ENCODE assay signal across 8 cellular contexts in the genomic region with DNA sequence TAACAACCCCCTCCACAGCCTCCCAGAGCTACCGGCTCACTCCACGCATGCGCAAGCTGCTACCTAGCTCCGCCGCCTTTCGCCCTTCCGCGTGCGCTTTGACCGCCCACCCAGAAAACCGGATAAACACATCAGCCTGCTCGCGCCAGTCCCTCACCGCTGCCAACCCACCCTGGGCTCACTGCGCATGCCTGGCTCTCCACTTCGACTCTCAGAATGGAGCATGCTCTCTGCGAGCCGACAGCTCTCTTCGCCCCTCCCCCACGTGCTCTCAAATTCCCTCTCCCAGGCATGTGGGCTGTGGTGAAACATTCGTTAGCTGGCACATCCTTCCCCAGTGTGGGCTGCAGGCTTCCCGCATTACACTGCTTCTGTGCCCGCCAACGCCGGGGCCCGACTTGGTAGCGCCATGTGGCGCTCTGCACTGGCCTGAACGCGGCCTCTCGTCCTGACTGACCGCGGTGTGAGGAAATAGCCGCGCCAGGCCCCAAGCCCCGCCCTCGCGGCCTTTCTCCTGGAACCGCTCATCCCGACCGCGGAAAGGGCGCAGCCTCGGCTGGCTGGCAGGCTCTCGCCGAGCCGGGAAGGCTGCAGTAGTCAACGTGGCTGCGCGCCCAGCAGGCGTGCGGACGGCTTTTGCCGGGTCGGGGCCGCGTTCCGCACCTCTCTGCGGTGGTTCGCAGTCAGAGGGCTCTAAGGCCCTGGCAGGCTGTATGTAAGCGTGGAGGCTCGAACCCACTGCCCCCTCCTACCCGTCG. TPM values are rescaled to one million over a fixed set of nuclear protein-coding genes. Genes with fewer than 3 reads are reported as not detected.
DNase-seq lines count a peak whose midpoint lies in the region; ATAC-seq and TF ChIP-seq lines count a peak whose summit lies in the region.

No MANE protein-coding gene starts in this region.

- no peak for TF ChIP-seq EP300 in esophagus muscularis mucosa (IDR thresholded peaks at IDR 0.05)

- peaks cover 14 to 27% of the 10 kb centered on the region in 2 donors for H3K36me3 Mint-ChIP-seq in activated T-cell treated with anti-CD3 and anti-CD28 coated beads, Interleukin-2, amount 50 U/mL, for 72 hours (ENCODE audit: insufficient read depth in 2 of 2)

- TF ChIP-seq CTCF in KMS-11 (conservative IDR thresholded peaks at IDR 0.05; ENCODE audit: low read depth, low read length): no peak
- no peak for TF ChIP-seq CTCF in Panc1 (IDR thresholded peaks at IDR 0.05)
- TF ChIP-seq CTCF in esophagus muscularis mucosa (IDR thresholded peaks at IDR 0.05): no peak

- ATAC-seq in GM21786 (IDR thresholded peaks at IDR 0.05; ENCODE audit: unreplicated experiment) (peak; percentile 67), Panc1 (peak; percentile 89)
- ATAC-seq in activated T-cell treated with anti-CD3 and anti-CD28 coated beads, Interleukin-2, amount 50 U/mL, for 72 hours (replicated peaks in 1 of 2): peak; percentile 73 to 74

- peak; percentile 67 for TF ChIP-seq POLR2A in esophagus muscularis mucosa (IDR thresholded peaks at IDR 0.05; ENCODE audit: low read depth)

- peaks cover 30% of the 10 kb centered on the region for H3K4me1 Mint-ChIP-seq in activated T-cell treated with anti-CD3 and anti-CD28 coated beads, Interleukin-2, amount 50 U/mL, for 72 hours (ENCODE audit: low read depth)

- H3K9ac ChIP-seq in KMS-11: peak overlapping the region; percentile 99

- peak overlapping the region; percentile 76 for H3K4me3 ChIP-seq in KMS-11 (IDR thresholded peaks at IDR 0.05; ENCODE audit: insufficient read depth, low read depth, low read length)
- H3K4me3 ChIP-seq in Panc1 (ENCODE audit: low read depth in 2 of 2, low read length in 2 of 2): peak overlapping the region; percentile 97
- peak overlapping the region; percentile 89 to 95 (median 92) for H3K4me3 ChIP-seq in esophagus muscularis mucosa
- peak overlapping the region; percentile 71 to 95 for H3K4me3 ChIP-seq in muscle layer of duodenum (ENCODE audit: low read depth in 1 of 2, low read length in 2 of 2)

- POLR2A ChIA-PET in Panc1 (lab: Charles Lee): interaction anchor here (0.6 to 0.9 kb wide), 8 partner anchors 12 to 556 kb away, joined by 3 to 15 read pairs (median 6); a partner anchor contains a TSS

- H2AFZ ChIP-seq in KMS-11 (ENCODE audit: low read depth): peak overlapping the region; percentile 91

- 0% methylated on average over 18 of the region's 64 CpGs for WGBS in esophagus muscularis mucosa

- peak; percentile 99 for DNase-seq in DMS79 treated with DMSO at 0.1 percent for 48 hours (lab: John Stamatoyannopoulos, UW)
- peak; percentile 99 for DNase-seq in Panc1 (ENCODE audit: low read depth, low spot score)
- peak; percentile 98 to 99 for DNase-seq in activated T-cell treated with anti-CD3 and anti-CD28 coated beads, Interleukin-2, amount 50 U/mL, for 72 hours
- peak; percentile 99 for DNase-seq in esophagus muscularis mucosa (ENCODE audit: extremely low spot score)
- DNase-seq in stimulated activated CD8-positive, alpha-beta memory T cell treated with anti-CD3 and anti-CD28 coated beads, Interleukin-7, amount 100 ng/mL, for 24 hours (ENCODE audit: low read depth): peak; percentile 100

- H3K79me2 ChIP-seq in KMS-11 (ENCODE audit: insufficient read depth, low read depth): peaks cover 40% of the 10 kb centered on the region

- H3K27ac ChIP-seq in KMS-11 (peak overlapping the region; percentile 100), Panc1 (ENCODE audit: low read length) (peak overlapping the region; percentile 100), esophagus muscularis mucosa (replicated peaks in 1 of 4) (peak overlapping the region; percentile 99 to 100 (median 100)), muscle layer of duodenum (ENCODE audit: low read length) (peak overlapping the region; percentile 92)

- H3K36me3 ChIP-seq in KMS-11 (ENCODE audit: insufficient read depth): no peaks in the 10 kb centered on the region; the same call in 1 of the 2 replicates
- H3K36me3 ChIP-seq in Panc1 (ENCODE audit: control insufficient read depth, insufficient read depth, low read length): no peaks in the 10 kb centered on the region; the same call in 1 of the 2 replicates
- no peaks in the 10 kb centered on the region for H3K36me3 ChIP-seq in esophagus muscularis mucosa
- H3K36me3 ChIP-seq in muscle layer of duodenum (ENCODE audit: control insufficient read depth in 1 of 2, insufficient read depth in 2 of 2, low read length in 2 of 2): peaks cover 0 to 20% of the 10 kb centered on the region in 2 donors

- in situ Hi-C loops in Panc1 (cut with HindIII; ENCODE audit: low pct_unique_long_range_greater_than_20kb, low sequenced_read_pairs): no loop called here

- H4K20me1 ChIP-seq in KMS-11 (ENCODE audit: insufficient read depth): peaks cover 33% of the 10 kb centered on the region

- no TSS peak for BruUV-seq in Panc1 (replicated peaks; lab: Mats Ljungman, UMichigan)

- H3K27me3 Mint-ChIP-seq in activated T-cell treated with anti-CD3 and anti-CD28 coated beads, Interleukin-2, amount 50 U/mL, for 72 hours (ENCODE audit: low read depth): no peaks in the 10 kb centered on the region

- CTCF ChIA-PET in Panc1 (lab: Charles Lee): interaction anchor here (0.6 kb wide), 2 partner anchors 15 to 1005 kb away, joined by 5 to 8 read pairs; no protein-coding TSS in a partner anchor

- H3K9me3 ChIP-seq in Panc1 (ENCODE audit: control insufficient read depth, insufficient read depth, low read depth, low read length): no peaks in the 10 kb centered on the region
- no peaks in the 10 kb centered on the region for H3K9me3 ChIP-seq in esophagus muscularis mucosa
- no peaks in the 10 kb centered on the region for H3K9me3 ChIP-seq in muscle layer of duodenum (ENCODE audit: control insufficient read depth in 1 of 2, low read length in 2 of 2)

- no peaks in the 10 kb centered on the region for H3K27me3 ChIP-seq in KMS-11 (ENCODE audit: insufficient read depth, low read depth)
- no peaks in the 10 kb centered on the region for H3K27me3 ChIP-seq in Panc1 (ENCODE audit: control insufficient read depth, insufficient read depth, low read length)
- H3K27me3 ChIP-seq in esophagus muscularis mucosa: no peaks in the 10 kb centered on the region
- H3K27me3 ChIP-seq in muscle layer of duodenum (ENCODE audit: low read depth, low read length): no peaks in the 10 kb centered on the region

- H3K9me3 Mint-ChIP-seq in activated T-cell treated with anti-CD3 and anti-CD28 coated beads, Interleukin-2, amount 50 U/mL, for 72 hours: no peaks in the 10 kb centered on the region

- intact Hi-C loops in Panc1 (cut with micrococcal nuclease; ENCODE audit: unreplicated experiment): no loop called here
- intact Hi-C loops in esophagus muscularis mucosa (cut with DNase I): loop anchor here (10.0 kb wide), 1 partner anchor 668 kb away; a partner anchor contains a TSS

- H3K4me3 Mint-ChIP-seq in activated T-cell treated with anti-CD3 and anti-CD28 coated beads, Interleukin-2, amount 50 U/mL, for 72 hours: peak overlapping the region; percentile 97 to 99

- H3K4me2 ChIP-seq in KMS-11: peak overlapping the region; percentile 80

- peak overlapping the region; percentile 94 for H3K27ac Mint-ChIP-seq in activated T-cell treated with anti-CD3 and anti-CD28 coated beads, Interleukin-2, amount 50 U/mL, for 72 hours

- H3K4me1 ChIP-seq in KMS-11 (ENCODE audit: low read depth, poor library complexity, severe bottlenecking) (peaks cover 15% of the 10 kb centered on the region), Panc1 (ENCODE audit: control insufficient read depth, insufficient read depth, low read length) (peaks cover 9% of the 10 kb centered on the region), esophagus muscularis mucosa (peaks cover 20 to 41% (median 32%) of the 10 kb centered on the region in 4 donors), muscle layer of duodenum (ENCODE audit: control insufficient read depth in 1 of 2, insufficient read depth in 2 of 2, low read length in 2 of 2) (peaks cover 11 to 18% of the 10 kb centered on the region in 2 donors)

RNA-seq across cellular contexts. Expression of a gene that starts 0.4 kb away (rescaled TPM):
- total RNA-seq in Panc1 (2021; ENCODE audit: unreplicated experiment) (35.6 TPM), esophagus muscularis mucosa (10 to 100 TPM; 18.7 to 25.3 (median 23.5) TPM)
- polyA plus RNA-seq in Panc1 (2012; ENCODE audit: insufficient read length): 23.7 TPM
- 10 to 100 TPM; 71.0 to 71.6 TPM for total RNA-seq in activated T-cell treated with anti-CD3 and anti-CD28 coated beads, Interleukin-2, amount 50 U/mL, for 72 hours

RNA-seq across cellular contexts. Expression of a gene that starts 53.6 kb away (rescaled TPM):
- total RNA-seq in Panc1 (2021; ENCODE audit: unreplicated experiment): 63.4 TPM
- polyA plus RNA-seq in Panc1 (2012; ENCODE audit: insufficient read length): 71.9 TPM
- total RNA-seq in activated T-cell treated with anti-CD3 and anti-CD28 coated beads, Interleukin-2, amount 50 U/mL, for 72 hours: 10 to 100 TPM; 43.9 to 53.5 TPM
- total RNA-seq in esophagus muscularis mucosa: 10 to 100 TPM; 25.8 to 35.6 (median 31.4) TPM

Comparison
In these comparisons a context has a peak if more than half of its experiments do, and no peak if none do; other contexts are left out.
1. Peak in every context shown above with its lines: DNase-seq, ATAC-seq, H3K4me3 ChIP-seq and H3K27ac ChIP-seq.